Comparison of ENCODE assay signal across 8 cellular contexts in genomic region chr1:154327466-154328317, GRCh38. TPM values are rescaled to one million over a fixed set of nuclear protein-coding genes. Genes with fewer than 3 reads are reported as not detected.
DNase-seq lines count a peak whose midpoint lies in the region; ATAC-seq and TF ChIP-seq lines count a peak whose summit lies in the region.

No MANE protein-coding gene starts in this region.

- H2AFZ ChIP-seq in ACC112 (ENCODE audit: low read length, unreplicated experiment) (no peak overlapping the region), smooth muscle cell (ENCODE audit: low read depth) (no peak overlapping the region)

- H3K4me3 ChIP-seq in ACC112 (ENCODE audit: low read depth, low read length) (peak overlapping the region; percentile 67), GM12875 (ENCODE audit: low read depth, low read length) (peak overlapping the region; percentile 57), fibroblast of villous mesenchyme (ENCODE audit: low read depth, low read length) (peak overlapping the region; percentile 55), smooth muscle cell (peak overlapping the region; percentile 52)

- H3K4me1 ChIP-seq in ACC112 (ENCODE audit: control insufficient read depth, insufficient read depth, low read length, unreplicated experiment) (peaks cover 26% of the 10 kb centered on the region), smooth muscle cell (ENCODE audit: low read depth) (peaks cover 22% of the 10 kb centered on the region), foreskin keratinocyte (peaks cover 17% of the 10 kb centered on the region)

- WGBS in smooth muscle cell (ENCODE audit: low lambda C conversion rate): 70% methylated on average over 5 of the region's 5 CpGs

- TF ChIP-seq CTCF in GM12875 (IDR thresholded peaks at IDR 0.05; ENCODE audit: borderline replicate concordance, insufficient read depth, low read depth, low read length): no peak
- no peak for TF ChIP-seq CTCF in fibroblast of villous mesenchyme (IDR thresholded peaks at IDR 0.05; ENCODE audit: insufficient read depth, low read depth, low read length)
- TF ChIP-seq CTCF in smooth muscle cell (IDR thresholded peaks at IDR 0.05; ENCODE audit: borderline replicate concordance, insufficient read depth, poor library complexity, severe bottlenecking): no peak
- no peak for TF ChIP-seq CTCF in foreskin keratinocyte (conservative IDR thresholded peaks at IDR 0.05)

- peak overlapping the region; percentile 62 for H3K9ac ChIP-seq in smooth muscle cell (ENCODE audit: low read depth)

- intact Hi-C loops in posterior vena cava (cut with DNase I): no loop called here

- peaks cover 16% of the 10 kb centered on the region for H3K36me3 ChIP-seq in ACC112 (ENCODE audit: insufficient read depth, low read length)
- H3K36me3 ChIP-seq in smooth muscle cell (ENCODE audit: low read depth): no peaks in the 10 kb centered on the region

- DNase-seq in UCSD-AML1 (lab: John Stamatoyannopoulos, UW; ENCODE audit: unreplicated experiment): peak; percentile 74
- DNase-seq in fibroblast of villous mesenchyme (ENCODE audit: low read depth): no peak
- DNase-seq in smooth muscle cell (lab: John Stamatoyannopoulos, UW; ENCODE audit: unreplicated experiment): no peak
- no peak for DNase-seq in foreskin keratinocyte
- no peak for DNase-seq in posterior vena cava (ENCODE audit: low spot score)

- H3K27me3 ChIP-seq in ACC112 (ENCODE audit: insufficient read depth, low read length) (peaks cover 6% of the 10 kb centered on the region), smooth muscle cell (ENCODE audit: low read depth) (no peaks in the 10 kb centered on the region), foreskin keratinocyte (no peaks in the 10 kb centered on the region)

- H3K27ac ChIP-seq in ACC112 (ENCODE audit: low read depth, low read length) (peak overlapping the region; percentile 96; the same call in 1 of the 2 replicates), smooth muscle cell (ENCODE audit: low read depth) (no peak overlapping the region), foreskin keratinocyte (no peak overlapping the region)

- H3F3A ChIP-seq in smooth muscle cell (ENCODE audit: low read depth): peaks cover 2% of the 10 kb centered on the region

- H3K4me2 ChIP-seq in smooth muscle cell: peak overlapping the region; percentile 93

- ATAC-seq in foreskin keratinocyte (no peak), HG03457 (IDR thresholded peaks at IDR 0.05; ENCODE audit: unreplicated experiment) (no peak)

- H4K20me1 ChIP-seq in smooth muscle cell (ENCODE audit: low read depth): peaks cover 39% of the 10 kb centered on the region

- H3K79me2 ChIP-seq in ACC112 (ENCODE audit: control insufficient read depth, insufficient read depth, low read length, unreplicated experiment) (peaks cover 23% of the 10 kb centered on the region), smooth muscle cell (ENCODE audit: low read depth) (peaks cover 7% of the 10 kb centered on the region)

- no peaks in the 10 kb centered on the region for H3K9me3 ChIP-seq in smooth muscle cell (replicated peaks; ENCODE audit: low read depth)

RNA-seq across cellular contexts. Expression of gene ATP8B2, which starts 2.4 kb away (rescaled TPM):
- total RNA-seq in fibroblast of villous mesenchyme: 107 and 155 TPM in 2 replicates
- 49.1 and 57.6 TPM in 2 replicates for total RNA-seq in smooth muscle cell
- 19.6 and 20.7 TPM in 2 replicates for polyA plus RNA-seq in smooth muscle cell
- total RNA-seq in foreskin keratinocyte: 21.2 and 23.1 TPM in 2 replicates
- 9.0 and 10.0 TPM in 2 replicates for polyA plus RNA-seq in foreskin keratinocyte
- total RNA-seq in posterior vena cava: 100 to 1,000 TPM; 130 to 153 TPM

RNA-seq across cellular contexts. Expression of gene AQP10, which starts 6.8 kb away (rescaled TPM):
- not detected in 2 replicates for total RNA-seq in fibroblast of villous mesenchyme
- not detected in 2 replicates for total RNA-seq in smooth muscle cell
- polyA plus RNA-seq in smooth muscle cell: 0.14 TPM in 1 of 2 replicates, not detected in the other
- total RNA-seq in foreskin keratinocyte: 0.17 and 0.18 TPM in 2 replicates
- polyA plus RNA-seq in foreskin keratinocyte: 0.16 and 0.17 TPM in 2 replicates
- total RNA-seq in posterior vena cava: under 1 TPM in 1 of 2 donors, not detected in 1; 0.24 TPM

RNA-seq across cellular contexts. Expression of gene HAX1, which starts 55.3 kb away (rescaled TPM):
- 153 and 165 TPM in 2 replicates for total RNA-seq in fibroblast of villous mesenchyme
- total RNA-seq in smooth muscle cell: 57.8 and 73.7 TPM in 2 replicates
- 89.7 and 91.6 TPM in 2 replicates for polyA plus RNA-seq in smooth muscle cell
- total RNA-seq in foreskin keratinocyte: 132 and 142 TPM in 2 replicates
- polyA plus RNA-seq in foreskin keratinocyte: 154 and 171 TPM in 2 replicates
- 10 to 100 TPM; 63.9 to 71.6 TPM for total RNA-seq in posterior vena cava
